ENCODE assay signal across 38 cellular contexts in genomic region chr7:158490171-158490782, GRCh38.
"Had no signal": no experiment of that assay in that cellular context is flagged by ENCODE, and none has a peak within 500 bp of the region (broad histone marks: within the 10 kb centered on the region; RNA-seq: fewer than 3 reads in every experiment).

No MANE protein-coding gene starts in this region.

- DNase-seq: activated B cell treated with CpG ODN at 0.5 μM for 24 hours; activated CD4-positive, alpha-beta memory T cell treated with anti-CD3 and anti-CD28 coated beads for 36 hours; activated CD4-positive, alpha-beta T cell treated with anti-CD3 and anti-CD28 coated beads for 4 hours; activated CD4-positive, alpha-beta T cell treated with anti-CD3 and anti-CD28 coated beads, Interleukin-2, amount 50 U/mL, for 1 hour; activated CD4-positive, CD25-positive, alpha-beta regulatory T cell treated with anti-CD3 and anti-CD28 coated beads, Interleukin-2, amount 50 U/mL, for 72 hours; activated CD8-positive, alpha-beta memory T cell treated with anti-CD3 and anti-CD28 coated beads, Interleukin-2, amount 50 U/mL, for 4 hours; activated gamma-delta T cell treated with Interleukin-2 at 50 U/mL for 16 hours; activated naive CD4-positive, alpha-beta T cell treated with anti-CD3 and anti-CD28 coated beads for 36 hours; activated naive CD8-positive, alpha-beta T cell treated with anti-CD3 and anti-CD28 coated beads, Interleukin-2, amount 50 U/mL, for 24 hours; activated T-cell treated with anti-CD3 and anti-CD28 coated beads for 4 hours; activated T-cell treated with anti-CD3 and anti-CD28 coated beads, Interleukin-2, amount 50 U/mL, for 4 hours; anterior cingulate cortex; brain microvascular endothelial cell; Kasumi-1; KG1; MG63; NCI-H1048; NCI-H1105 treated with DMSO at 0.1 percent for 48 hours; NCI-H1436; NCI-H1694 treated with DMSO at 0.1 percent for 48 hours; NCI-H2029; NCI-H2171; NCI-H510A; NCI-H526; NCI-H748 treated with DMSO at 0.1 percent for 48 hours; NK-92 treated with Interleukin-12 subunit alpha and Interleukin-12 subunit beta, amount 100 ng/mL, for 24 hours; PC-3; Peyer's patch; RPMI8226; SHP77 treated with DMSO at 0.1 percent for 48 hours; SK-N-SH had no signal

- H3K9me3 ChIP-seq: MG63, Peyer's patch, SJSA1, SK-N-SH had no signal

- H3K4me3 Mint-ChIP-seq: activated B cell treated with CpG ODN at 0.5 μM for 24 hours; activated CD4-positive, alpha-beta memory T cell treated with anti-CD3 and anti-CD28 coated beads for 36 hours; activated naive CD4-positive, alpha-beta T cell treated with anti-CD3 and anti-CD28 coated beads for 36 hours; activated naive CD8-positive, alpha-beta T cell treated with anti-CD3 and anti-CD28 coated beads, Interleukin-2, amount 50 U/mL, for 24 hours; activated T-cell treated with anti-CD3 and anti-CD28 coated beads, Interleukin-2, amount 50 U/mL, for 4 hours; activated T-helper 1 cell treated with anti-CD3 and anti-CD28 coated beads, Interleukin-12 subunit alpha, Interleukin-12 subunit beta, Interleukin-2, Interleukin-4 antibody, amounts not matched to agents 30 ng/mL and 10 ng/mL and 1 ng/mL, durations not matched to agents 14 hours and 24 hours and 36 hours; central memory CD8-positive, alpha-beta T cell; T-helper 1 cell treated with Interleukin-12 subunit alpha and Interleukin-12 subunit beta and Interleukin-4 antibody, amounts not matched to agents 30 μg/mL and 1 μg/mL, for 36 hours; T-helper 2 cell treated with Interferon-gamma antibody and Interleukin-4, amounts not matched to agents 5 μg/mL and 100 μg/mL, for 36 hours had no signal

- H3K36me3 ChIP-seq: brain microvascular endothelial cell, MG63, Peyer's patch, SJSA1 had no signal

- H3K4me1 ChIP-seq: Peyer's patch, SJSA1 had no signal

- H3K9ac ChIP-seq: SK-N-SH had no signal

- H3K27me3 Mint-ChIP-seq: activated B cell treated with CpG ODN at 0.5 μM for 24 hours; activated naive CD8-positive, alpha-beta T cell treated with anti-CD3 and anti-CD28 coated beads, Interleukin-2, amount 50 U/mL, for 24 hours; central memory CD8-positive, alpha-beta T cell had no signal

- H3K4me3 ChIP-seq: MG63, Peyer's patch, SJSA1 had no signal

- H3K4me1 Mint-ChIP-seq: activated B cell treated with CpG ODN at 0.5 μM for 24 hours; activated naive CD8-positive, alpha-beta T cell treated with anti-CD3 and anti-CD28 coated beads, Interleukin-2, amount 50 U/mL, for 24 hours had no signal

- H3K27ac Mint-ChIP-seq: activated B cell treated with CpG ODN at 0.5 μM for 24 hours; activated CD4-positive, alpha-beta memory T cell treated with anti-CD3 and anti-CD28 coated beads for 36 hours; activated naive CD4-positive, alpha-beta T cell treated with anti-CD3 and anti-CD28 coated beads for 36 hours; activated naive CD4-positive, alpha-beta T cell treated with anti-CD3 and anti-CD28 coated beads, Interleukin-2, amount 50 U/mL, for 72 hours; activated naive CD8-positive, alpha-beta T cell treated with anti-CD3 and anti-CD28 coated beads, Interleukin-2, amount 50 U/mL, for 24 hours; activated T-helper 1 cell treated with anti-CD3 and anti-CD28 coated beads, Interleukin-12 subunit alpha, Interleukin-12 subunit beta, Interleukin-2, Interleukin-4 antibody, amounts not matched to agents 30 ng/mL and 10 ng/mL and 1 ng/mL, durations not matched to agents 14 hours and 24 hours and 36 hours; T-helper 1 cell treated with Interleukin-12 subunit alpha and Interleukin-12 subunit beta and Interleukin-4 antibody, amounts not matched to agents 30 μg/mL and 1 μg/mL, for 36 hours; T-helper 2 cell treated with Interferon-gamma antibody and Interleukin-4, amounts not matched to agents 5 μg/mL and 100 μg/mL, for 36 hours had no signal

- H3K27me3 ChIP-seq: brain microvascular endothelial cell, MG63, Peyer's patch, SJSA1 had no signal

- ATAC-seq: activated naive CD4-positive, alpha-beta T cell treated with anti-CD3 and anti-CD28 coated beads, Interleukin-2, amount 50 U/mL, for 72 hours; activated T-cell treated with anti-CD3 and anti-CD28 coated beads, Interleukin-2, amount 50 U/mL, for 4 hours; PC-3 had no signal

- H3K9me3 Mint-ChIP-seq: activated B cell treated with CpG ODN at 0.5 μM for 24 hours; activated CD4-positive, alpha-beta memory T cell treated with anti-CD3 and anti-CD28 coated beads for 36 hours; activated naive CD4-positive, alpha-beta T cell treated with anti-CD3 and anti-CD28 coated beads, Interleukin-2, amount 50 U/mL, for 72 hours; activated naive CD8-positive, alpha-beta T cell treated with anti-CD3 and anti-CD28 coated beads, Interleukin-2, amount 50 U/mL, for 24 hours; activated T-cell treated with anti-CD3 and anti-CD28 coated beads, Interleukin-2, amount 50 U/mL, for 4 hours; activated T-helper 1 cell treated with anti-CD3 and anti-CD28 coated beads, Interleukin-12 subunit alpha, Interleukin-12 subunit beta, Interleukin-2, Interleukin-4 antibody, amounts not matched to agents 30 ng/mL and 10 ng/mL and 1 ng/mL, durations not matched to agents 14 hours and 24 hours and 36 hours; central memory CD8-positive, alpha-beta T cell; T-helper 1 cell treated with Interleukin-12 subunit alpha and Interleukin-12 subunit beta and Interleukin-4 antibody, amounts not matched to agents 30 μg/mL and 1 μg/mL, for 36 hours; T-helper 2 cell treated with Interferon-gamma antibody and Interleukin-4, amounts not matched to agents 5 μg/mL and 100 μg/mL, for 36 hours had no signal

- FAIRE-seq: TTC549 had no signal

- H3K4me2 ChIP-seq: SK-N-SH had no signal

- H3K27ac ChIP-seq: brain microvascular endothelial cell, Peyer's patch, SJSA1 had no signal
